13 cellular contexts compared by ENCODE assay signal in the genomic region with DNA sequence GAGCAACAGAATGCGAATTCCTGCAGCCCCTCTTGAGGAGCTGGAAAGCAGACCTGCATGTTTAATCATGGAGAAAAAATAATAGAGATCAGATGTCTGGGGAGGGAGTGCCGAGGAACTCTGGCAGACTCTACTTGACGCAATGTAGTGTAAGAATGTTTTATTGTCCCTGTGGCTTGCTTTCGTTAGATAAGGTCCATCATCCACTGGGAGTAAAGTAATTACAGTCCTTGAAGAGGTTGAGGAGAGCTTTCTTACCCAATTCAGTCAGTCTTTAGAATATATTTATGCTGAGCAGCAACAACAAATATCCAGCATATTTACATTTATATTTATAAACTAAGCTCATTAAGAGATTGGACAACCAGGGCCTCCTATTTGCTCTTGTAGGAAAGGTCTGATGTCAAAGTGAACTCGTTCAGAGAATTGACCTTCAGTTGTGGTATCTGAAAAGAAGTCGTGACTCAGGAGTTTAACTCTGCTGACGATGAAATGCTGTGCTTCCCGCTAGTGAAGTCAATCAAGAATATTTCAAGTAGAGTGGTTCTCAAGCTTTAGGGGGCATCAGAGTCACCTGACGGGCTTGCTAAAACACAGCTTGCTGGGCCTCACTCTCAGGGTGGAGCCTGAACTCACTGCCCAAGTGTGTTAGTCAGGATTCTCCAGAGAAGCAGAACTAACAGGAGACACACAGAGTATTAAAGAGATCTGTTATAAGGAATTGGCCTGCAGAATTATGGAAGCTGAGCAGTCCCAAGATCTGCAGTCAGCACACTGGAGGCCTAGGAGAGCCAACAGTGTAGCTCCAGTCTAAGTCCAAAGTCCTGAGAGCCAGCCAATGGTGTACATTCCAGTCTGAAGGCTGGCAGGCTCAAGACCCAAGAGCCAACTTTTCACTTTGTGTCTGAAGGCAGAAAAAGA.
DNase-seq lines count a peak whose midpoint lies in the region; ATAC-seq and TF ChIP-seq lines count a peak whose summit lies in the region.
"Had no signal": no experiment of that assay in that cellular context is flagged by ENCODE, and none has a peak within 500 bp of the region (broad histone marks: within the 10 kb centered on the region; RNA-seq: fewer than 3 reads in every experiment).

No MANE protein-coding gene starts in this region.

- peak overlapping the region; percentile 32 for H3K27ac Mint-ChIP-seq in neural crest cell (ENCODE audit: unreplicated experiment)
- H3K27ac Mint-ChIP-seq: activated naive CD8-positive, alpha-beta T cell had no signal

- peak overlapping the region; percentile 67 for H3K9ac ChIP-seq in SK-N-MC (ENCODE audit: insufficient read length)

- H3K4me3 Mint-ChIP-seq in neural crest cell, result no peak overlapping the region
- H3K4me3 Mint-ChIP-seq: activated naive CD8-positive, alpha-beta T cell had no signal

- peaks cover under 1% of the 10 kb centered on the region for H3K36me3 Mint-ChIP-seq in neural crest cell (ENCODE audit: low read depth)

- H3K9me3 ChIP-seq in SK-N-MC (ENCODE audit: low read depth, low read length), result no peaks in the 10 kb centered on the region
- H3K9me3 ChIP-seq: HAP-1 had no signal

- ATAC-seq in HG02588 (IDR thresholded peaks at IDR 0.05; ENCODE audit: unreplicated experiment) (no peak), HG03432 (IDR thresholded peaks at IDR 0.05; ENCODE audit: unreplicated experiment) (no peak)

- H3K36me3 ChIP-seq in SK-N-MC (ENCODE audit: insufficient read depth, low read length), result no peaks in the 10 kb centered on the region
- H3K36me3 ChIP-seq: HAP-1 had no signal

- H3K4me1 Mint-ChIP-seq in neural crest cell, result peaks cover 8% of the 10 kb centered on the region

- peak; percentile 9 for DNase-seq in Ammon's horn (ENCODE audit: low spot score)
- DNase-seq in SK-N-MC (ENCODE audit: low read depth, low spot score), result peak; percentile 75
- peak; percentile 89 for DNase-seq in fibroblast of the conjunctiva (ENCODE audit: low read depth)
- DNase-seq in neural crest cell (ENCODE audit: low read depth, low spot score), result no peak
- no peak for DNase-seq in occipital lobe (lab: John Stamatoyannopoulos, UW)
- no peak for DNase-seq in C1 segment of cervical spinal cord (lab: John Stamatoyannopoulos, UW)
- DNase-seq: effector CD8-positive, alpha-beta T cell; hippocampal formation; Kasumi-1 had no signal

- H3K27ac ChIP-seq in SK-N-MC, result peak overlapping the region; percentile 94

- no peak for TF ChIP-seq CTCF in neural crest cell (conservative IDR thresholded peaks at IDR 0.05)

- peak overlapping the region; percentile 63 for H3K4me3 ChIP-seq in SK-N-MC
- H3K4me3 ChIP-seq: HAP-1 had no signal

- peaks cover 3% of the 10 kb centered on the region for H3K9me3 Mint-ChIP-seq in neural crest cell

- no peaks in the 10 kb centered on the region for H3K27me3 Mint-ChIP-seq in neural crest cell (ENCODE audit: low read depth)
- H3K27me3 Mint-ChIP-seq: activated naive CD8-positive, alpha-beta T cell had no signal

Comparison
In these comparisons a context has a peak if more than half of its experiments do, and no peak if none do; other contexts are left out.
1. DNase-seq: peak in Ammon's horn (single experiment), SK-N-MC (single experiment) and fibroblast of the conjunctiva (single experiment); none in neural crest cell (single experiment), occipital lobe (single experiment) and C1 segment of cervical spinal cord (0 of 14).